13 cellular contexts compared by ENCODE assay signal in genomic region chr1:178594133-178594532, GRCh38.
"Had no signal": no experiment of that assay in that cellular context is flagged by ENCODE, and none has a peak within 500 bp of the region (broad histone marks: within the 10 kb centered on the region; RNA-seq: fewer than 3 reads in every experiment).

No MANE protein-coding gene starts in this region.

- H3K4me3 ChIP-seq: esophagus squamous epithelium, thyroid gland had no signal

- DNase-seq: activated CD4-positive, alpha-beta memory T cell treated with anti-CD3 and anti-CD28 coated beads, Interleukin-2, amount 10 ng/mL, durations not matched to agents 7 days and 5 days; activated naive CD4-positive, alpha-beta T cell; activated naive CD8-positive, alpha-beta T cell treated with anti-CD3 and anti-CD28 coated beads, Interleukin-2, amount 50 U/mL, for 24 hours; esophagus squamous epithelium; foreskin keratinocyte; head of caudate nucleus; kidney; midbrain; naive thymus-derived CD4-positive, alpha-beta T cell; occipital lobe; thyroid gland had no signal

- H3K9me3 ChIP-seq: esophagus squamous epithelium, thyroid gland had no signal

- H3K4me1 ChIP-seq: esophagus squamous epithelium, foreskin keratinocyte had no signal

- H3K4me3 Mint-ChIP-seq: activated CD4-positive, alpha-beta memory T cell treated with anti-CD3 and anti-CD28 coated beads, Interleukin-2, amount 10 ng/mL, durations not matched to agents 7 days and 5 days; activated naive CD8-positive, alpha-beta T cell treated with anti-CD3 and anti-CD28 coated beads, Interleukin-2, amount 50 U/mL, for 24 hours; activated T-helper 1 cell treated with anti-CD3 and anti-CD28 coated beads, Interleukin-12 subunit alpha, Interleukin-12 subunit beta, Interleukin-2, Interleukin-4 antibody, amounts not matched to agents 30 ng/mL and 10 ng/mL and 1 ng/mL, durations not matched to agents 14 hours and 24 hours and 36 hours; central memory CD8-positive, alpha-beta T cell; naive thymus-derived CD4-positive, alpha-beta T cell had no signal

- H3K4me1 Mint-ChIP-seq: activated CD4-positive, alpha-beta memory T cell treated with anti-CD3 and anti-CD28 coated beads, Interleukin-2, amount 10 ng/mL, durations not matched to agents 7 days and 5 days; central memory CD8-positive, alpha-beta T cell had no signal

- ATAC-seq: activated naive CD8-positive, alpha-beta T cell treated with anti-CD3 and anti-CD28 coated beads, Interleukin-2, amount 50 U/mL, for 24 hours; foreskin keratinocyte; naive thymus-derived CD4-positive, alpha-beta T cell had no signal

- H3K27ac ChIP-seq: esophagus squamous epithelium, foreskin keratinocyte, thyroid gland had no signal

- H3K36me3 ChIP-seq: esophagus squamous epithelium, thyroid gland had no signal

- H3K27ac Mint-ChIP-seq: activated CD4-positive, alpha-beta memory T cell treated with anti-CD3 and anti-CD28 coated beads, Interleukin-2, amount 10 ng/mL, durations not matched to agents 7 days and 5 days; activated naive CD8-positive, alpha-beta T cell treated with anti-CD3 and anti-CD28 coated beads, Interleukin-2, amount 50 U/mL, for 24 hours; activated T-helper 1 cell treated with anti-CD3 and anti-CD28 coated beads, Interleukin-12 subunit alpha, Interleukin-12 subunit beta, Interleukin-2, Interleukin-4 antibody, amounts not matched to agents 30 ng/mL and 10 ng/mL and 1 ng/mL, durations not matched to agents 14 hours and 24 hours and 36 hours; naive thymus-derived CD4-positive, alpha-beta T cell had no signal

- H3K9me3 Mint-ChIP-seq: activated CD4-positive, alpha-beta memory T cell treated with anti-CD3 and anti-CD28 coated beads, Interleukin-2, amount 10 ng/mL, durations not matched to agents 7 days and 5 days; activated T-helper 1 cell treated with anti-CD3 and anti-CD28 coated beads, Interleukin-12 subunit alpha, Interleukin-12 subunit beta, Interleukin-2, Interleukin-4 antibody, amounts not matched to agents 30 ng/mL and 10 ng/mL and 1 ng/mL, durations not matched to agents 14 hours and 24 hours and 36 hours; central memory CD8-positive, alpha-beta T cell had no signal

- H3K27me3 ChIP-seq: esophagus squamous epithelium, foreskin keratinocyte, thyroid gland had no signal
